ENCODE assay signal across 15 cellular contexts in genomic region chr6:16487953-16488674, GRCh38.
DNase-seq lines count a peak whose midpoint lies in the region; ATAC-seq and TF ChIP-seq lines count a peak whose summit lies in the region.
"Had no signal": no experiment of that assay in that cellular context is flagged by ENCODE, and none has a peak within 500 bp of the region (broad histone marks: within the 10 kb centered on the region; RNA-seq: fewer than 3 reads in every experiment).

No MANE protein-coding gene starts in this region.

- peak overlapping the region; percentile 54 to 83 for H3K4me3 Mint-ChIP-seq in activated T-cell treated with anti-CD3 and anti-CD28 coated beads, Interleukin-2, amount 50 U/mL, for 72 hours
- peak overlapping the region; percentile 18 for H3K4me3 Mint-ChIP-seq in T-helper 2 cell treated with Interferon-gamma antibody and Interleukin-4, amounts not matched to agents 5 μg/mL and 100 μg/mL, for 36 hours
- H3K4me3 Mint-ChIP-seq in effector memory CD8-positive, alpha-beta T cell, result peak overlapping the region; percentile 65 to 80
- H3K4me3 Mint-ChIP-seq in stimulated activated memory B cell treated with anti-CD40 and anti-IgM and Interleukin-4, amounts not matched to agents 10 μg/mL and 1 μg/mL and 100 μg/mL, for 72 hours, result no peak overlapping the region
- no peak overlapping the region for H3K4me3 Mint-ChIP-seq in mesothelial cell of epicardium
- H3K4me3 Mint-ChIP-seq: IgD-negative memory B cell had no signal

- TF ChIP-seq CTCF in mesothelial cell of epicardium (IDR thresholded peaks at IDR 0.05; ENCODE audit: unreplicated experiment), result no peak
- no peak for TF ChIP-seq CTCF in coronary artery (IDR thresholded peaks at IDR 0.05)

- no peak overlapping the region for H3K27ac ChIP-seq in coronary artery
- H3K27ac ChIP-seq: VCaP had no signal

- peak overlapping the region; percentile 80 for H3K27ac Mint-ChIP-seq in activated T-cell treated with anti-CD3 and anti-CD28 coated beads, Interleukin-2, amount 50 U/mL, for 72 hours
- H3K27ac Mint-ChIP-seq in T-helper 2 cell treated with Interferon-gamma antibody and Interleukin-4, amounts not matched to agents 5 μg/mL and 100 μg/mL, for 36 hours, result peak overlapping the region; percentile 65
- peak overlapping the region; percentile 90 to 98 for H3K27ac Mint-ChIP-seq in effector memory CD8-positive, alpha-beta T cell
- peak overlapping the region; percentile 70 for H3K27ac Mint-ChIP-seq in stimulated activated memory B cell treated with anti-CD40 and anti-IgM and Interleukin-4, amounts not matched to agents 10 μg/mL and 1 μg/mL and 100 μg/mL, for 72 hours
- H3K27ac Mint-ChIP-seq in mesothelial cell of epicardium, result no peak overlapping the region

- peaks cover 83% of the 10 kb centered on the region for H3K4me1 Mint-ChIP-seq in activated T-cell treated with anti-CD3 and anti-CD28 coated beads, Interleukin-2, amount 50 U/mL, for 72 hours (ENCODE audit: low read depth)
- peaks cover 77% of the 10 kb centered on the region for H3K4me1 Mint-ChIP-seq in T-helper 2 cell treated with Interferon-gamma antibody and Interleukin-4, amounts not matched to agents 5 μg/mL and 100 μg/mL, for 36 hours (ENCODE audit: low read depth)
- H3K4me1 Mint-ChIP-seq in effector memory CD8-positive, alpha-beta T cell (ENCODE audit: low read depth in 2 of 2), result peaks cover 59 to 87% of the 10 kb centered on the region in 2 donors
- peaks cover 55% of the 10 kb centered on the region for H3K4me1 Mint-ChIP-seq in stimulated activated memory B cell treated with anti-CD40 and anti-IgM and Interleukin-4, amounts not matched to agents 10 μg/mL and 1 μg/mL and 100 μg/mL, for 72 hours
- H3K4me1 Mint-ChIP-seq in mesothelial cell of epicardium, result peaks cover 5% of the 10 kb centered on the region

- peaks cover 1 to 5% of the 10 kb centered on the region in 2 donors for H3K36me3 Mint-ChIP-seq in activated T-cell treated with anti-CD3 and anti-CD28 coated beads, Interleukin-2, amount 50 U/mL, for 72 hours (ENCODE audit: insufficient read depth in 2 of 2)
- H3K36me3 Mint-ChIP-seq in T-helper 2 cell treated with Interferon-gamma antibody and Interleukin-4, amounts not matched to agents 5 μg/mL and 100 μg/mL, for 36 hours (ENCODE audit: low read depth), result peaks cover 39% of the 10 kb centered on the region
- H3K36me3 Mint-ChIP-seq in effector memory CD8-positive, alpha-beta T cell (ENCODE audit: insufficient read depth), result peaks cover 26% of the 10 kb centered on the region
- H3K36me3 Mint-ChIP-seq in stimulated activated memory B cell treated with anti-CD40 and anti-IgM and Interleukin-4, amounts not matched to agents 10 μg/mL and 1 μg/mL and 100 μg/mL, for 72 hours, result peaks cover 84% of the 10 kb centered on the region
- peaks cover 24% of the 10 kb centered on the region for H3K36me3 Mint-ChIP-seq in mesothelial cell of epicardium

- H3K4me3 ChIP-seq in coronary artery, result no peak overlapping the region

- H3K9me3 Mint-ChIP-seq in activated T-cell treated with anti-CD3 and anti-CD28 coated beads, Interleukin-2, amount 50 U/mL, for 72 hours, result no peaks in the 10 kb centered on the region
- H3K9me3 Mint-ChIP-seq in T-helper 2 cell treated with Interferon-gamma antibody and Interleukin-4, amounts not matched to agents 5 μg/mL and 100 μg/mL, for 36 hours, result no peaks in the 10 kb centered on the region
- H3K9me3 Mint-ChIP-seq in effector memory CD8-positive, alpha-beta T cell, result no peaks in the 10 kb centered on the region
- no peaks in the 10 kb centered on the region for H3K9me3 Mint-ChIP-seq in stimulated activated memory B cell treated with anti-CD40 and anti-IgM and Interleukin-4, amounts not matched to agents 10 μg/mL and 1 μg/mL and 100 μg/mL, for 72 hours
- H3K9me3 Mint-ChIP-seq in mesothelial cell of epicardium, result peaks cover 7% of the 10 kb centered on the region
- H3K9me3 Mint-ChIP-seq: IgD-negative memory B cell had no signal

- no peak for DNase-seq in activated T-cell treated with anti-CD3 and anti-CD28 coated beads, Interleukin-2, amount 50 U/mL, for 72 hours
- DNase-seq in activated T-cell treated with anti-CD3 and anti-CD28 coated beads, Interleukin-2, amount 50 U/mL, for 1 hour, result no peak
- DNase-seq in T-helper 2 cell treated with Interferon-gamma antibody and Interleukin-4, amounts not matched to agents 5 μg/mL and 100 μg/mL, for 36 hours (ENCODE audit: low spot score), result no peak
- DNase-seq in effector memory CD8-positive, alpha-beta T cell, result peak in 1 of 3 experiments; percentile 29
- DNase-seq in NCI-H82 treated with DMSO at 0.1 percent for 48 hours (lab: John Stamatoyannopoulos, UW; ENCODE audit: unreplicated experiment) (no peak), mesothelial cell of epicardium (ENCODE audit: low spot score in 2 of 2, unreplicated experiment in 2 of 2) (no peak), coronary artery (ENCODE audit: low spot score) (no peak)
- DNase-seq: hypothalamus; midbrain; NCI-H1930; NCI-H446 treated with DMSO at 0.1 percent for 48 hours; stimulated activated CD4-positive, alpha-beta T cell treated with anti-CD3 and anti-CD28 coated beads, Interleukin-2, amount 100 ng/mL, for 24 hours had no signal

- no peaks in the 10 kb centered on the region for H3K27me3 Mint-ChIP-seq in activated T-cell treated with anti-CD3 and anti-CD28 coated beads, Interleukin-2, amount 50 U/mL, for 72 hours (ENCODE audit: low read depth)
- no peaks in the 10 kb centered on the region for H3K27me3 Mint-ChIP-seq in T-helper 2 cell treated with Interferon-gamma antibody and Interleukin-4, amounts not matched to agents 5 μg/mL and 100 μg/mL, for 36 hours (ENCODE audit: low read depth)
- H3K27me3 Mint-ChIP-seq in effector memory CD8-positive, alpha-beta T cell, result no peaks in the 10 kb centered on the region
- H3K27me3 Mint-ChIP-seq in stimulated activated memory B cell treated with anti-CD40 and anti-IgM and Interleukin-4, amounts not matched to agents 10 μg/mL and 1 μg/mL and 100 μg/mL, for 72 hours, result no peaks in the 10 kb centered on the region
- no peaks in the 10 kb centered on the region for H3K27me3 Mint-ChIP-seq in mesothelial cell of epicardium (ENCODE audit: low read depth)
- H3K27me3 Mint-ChIP-seq: IgD-negative memory B cell had no signal

- ATAC-seq in activated T-cell treated with anti-CD3 and anti-CD28 coated beads, Interleukin-2, amount 50 U/mL, for 72 hours (replicated peaks in 1 of 2), result peak; percentile 21 to 38
- ATAC-seq in effector memory CD8-positive, alpha-beta T cell (replicated peaks), result peak; percentile 62
- no peak for ATAC-seq in stimulated activated memory B cell treated with anti-CD40 and anti-IgM and Interleukin-4, amounts not matched to agents 10 μg/mL and 1 μg/mL and 100 μg/mL, for 72 hours

Comparison
In these comparisons a context has a peak if more than half of its experiments do, and no peak if none do; other contexts are left out.
1. H3K4me3 Mint-ChIP-seq: peak in activated T-cell treated with anti-CD3 and anti-CD28 coated beads, Interleukin-2, amount 50 U/mL, for 72 hours (2 of 2), T-helper 2 cell treated with Interferon-gamma antibody and Interleukin-4, amounts not matched to agents 5 μg/mL and 100 μg/mL, for 36 hours (single experiment) and effector memory CD8-positive, alpha-beta T cell (2 of 2); none in stimulated activated memory B cell treated with anti-CD40 and anti-IgM and Interleukin-4, amounts not matched to agents 10 μg/mL and 1 μg/mL and 100 μg/mL, for 72 hours (single experiment) and mesothelial cell of epicardium (single experiment).